ENCODE assay signal across 1 cellular context in the genomic region with DNA sequence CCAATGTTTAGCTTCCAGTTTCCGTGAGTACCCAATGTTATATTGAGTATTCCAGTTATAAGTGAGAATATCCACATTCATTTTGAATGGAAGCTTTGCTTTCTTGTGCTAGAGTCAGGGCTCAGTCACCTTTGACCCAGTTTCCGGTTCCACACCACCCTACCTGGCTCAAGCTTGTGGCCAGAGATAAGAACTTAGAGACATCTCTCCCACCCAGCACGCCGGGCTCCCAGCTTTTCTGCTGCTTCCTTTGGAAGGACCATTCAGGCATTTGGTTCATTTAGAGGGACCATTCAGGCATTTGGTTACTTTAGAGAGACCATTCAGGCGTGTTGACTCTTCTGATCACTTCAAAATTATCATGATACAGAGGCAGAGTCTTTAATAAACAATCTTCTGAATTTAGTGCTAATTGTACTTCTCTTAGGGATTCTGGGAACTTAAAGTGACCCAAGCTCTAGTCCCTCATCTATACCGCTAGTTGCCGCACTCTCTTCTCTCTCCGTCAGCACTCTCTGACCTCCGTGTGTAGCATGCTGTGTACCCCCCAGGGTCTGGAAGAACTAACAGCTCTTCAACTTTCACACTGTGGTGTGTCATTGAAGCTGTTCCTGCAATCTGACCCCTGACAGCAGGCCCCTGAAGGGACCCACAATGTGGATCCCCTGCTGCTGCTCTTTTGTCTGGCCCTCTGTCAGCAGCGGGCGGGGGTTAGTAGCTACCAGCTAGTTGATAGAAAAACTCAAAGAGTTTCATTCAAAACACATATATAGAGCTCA.
TF ChIP-seq lines count a peak whose summit lies in the region.

No MANE protein-coding gene starts in this region.

TF ChIP-seq in GM23338, 12 proteins besides CTCF, POLR2A, EP300 and RAD21 (continued from another document):
- TF ChIP-seq, protein P1, sequence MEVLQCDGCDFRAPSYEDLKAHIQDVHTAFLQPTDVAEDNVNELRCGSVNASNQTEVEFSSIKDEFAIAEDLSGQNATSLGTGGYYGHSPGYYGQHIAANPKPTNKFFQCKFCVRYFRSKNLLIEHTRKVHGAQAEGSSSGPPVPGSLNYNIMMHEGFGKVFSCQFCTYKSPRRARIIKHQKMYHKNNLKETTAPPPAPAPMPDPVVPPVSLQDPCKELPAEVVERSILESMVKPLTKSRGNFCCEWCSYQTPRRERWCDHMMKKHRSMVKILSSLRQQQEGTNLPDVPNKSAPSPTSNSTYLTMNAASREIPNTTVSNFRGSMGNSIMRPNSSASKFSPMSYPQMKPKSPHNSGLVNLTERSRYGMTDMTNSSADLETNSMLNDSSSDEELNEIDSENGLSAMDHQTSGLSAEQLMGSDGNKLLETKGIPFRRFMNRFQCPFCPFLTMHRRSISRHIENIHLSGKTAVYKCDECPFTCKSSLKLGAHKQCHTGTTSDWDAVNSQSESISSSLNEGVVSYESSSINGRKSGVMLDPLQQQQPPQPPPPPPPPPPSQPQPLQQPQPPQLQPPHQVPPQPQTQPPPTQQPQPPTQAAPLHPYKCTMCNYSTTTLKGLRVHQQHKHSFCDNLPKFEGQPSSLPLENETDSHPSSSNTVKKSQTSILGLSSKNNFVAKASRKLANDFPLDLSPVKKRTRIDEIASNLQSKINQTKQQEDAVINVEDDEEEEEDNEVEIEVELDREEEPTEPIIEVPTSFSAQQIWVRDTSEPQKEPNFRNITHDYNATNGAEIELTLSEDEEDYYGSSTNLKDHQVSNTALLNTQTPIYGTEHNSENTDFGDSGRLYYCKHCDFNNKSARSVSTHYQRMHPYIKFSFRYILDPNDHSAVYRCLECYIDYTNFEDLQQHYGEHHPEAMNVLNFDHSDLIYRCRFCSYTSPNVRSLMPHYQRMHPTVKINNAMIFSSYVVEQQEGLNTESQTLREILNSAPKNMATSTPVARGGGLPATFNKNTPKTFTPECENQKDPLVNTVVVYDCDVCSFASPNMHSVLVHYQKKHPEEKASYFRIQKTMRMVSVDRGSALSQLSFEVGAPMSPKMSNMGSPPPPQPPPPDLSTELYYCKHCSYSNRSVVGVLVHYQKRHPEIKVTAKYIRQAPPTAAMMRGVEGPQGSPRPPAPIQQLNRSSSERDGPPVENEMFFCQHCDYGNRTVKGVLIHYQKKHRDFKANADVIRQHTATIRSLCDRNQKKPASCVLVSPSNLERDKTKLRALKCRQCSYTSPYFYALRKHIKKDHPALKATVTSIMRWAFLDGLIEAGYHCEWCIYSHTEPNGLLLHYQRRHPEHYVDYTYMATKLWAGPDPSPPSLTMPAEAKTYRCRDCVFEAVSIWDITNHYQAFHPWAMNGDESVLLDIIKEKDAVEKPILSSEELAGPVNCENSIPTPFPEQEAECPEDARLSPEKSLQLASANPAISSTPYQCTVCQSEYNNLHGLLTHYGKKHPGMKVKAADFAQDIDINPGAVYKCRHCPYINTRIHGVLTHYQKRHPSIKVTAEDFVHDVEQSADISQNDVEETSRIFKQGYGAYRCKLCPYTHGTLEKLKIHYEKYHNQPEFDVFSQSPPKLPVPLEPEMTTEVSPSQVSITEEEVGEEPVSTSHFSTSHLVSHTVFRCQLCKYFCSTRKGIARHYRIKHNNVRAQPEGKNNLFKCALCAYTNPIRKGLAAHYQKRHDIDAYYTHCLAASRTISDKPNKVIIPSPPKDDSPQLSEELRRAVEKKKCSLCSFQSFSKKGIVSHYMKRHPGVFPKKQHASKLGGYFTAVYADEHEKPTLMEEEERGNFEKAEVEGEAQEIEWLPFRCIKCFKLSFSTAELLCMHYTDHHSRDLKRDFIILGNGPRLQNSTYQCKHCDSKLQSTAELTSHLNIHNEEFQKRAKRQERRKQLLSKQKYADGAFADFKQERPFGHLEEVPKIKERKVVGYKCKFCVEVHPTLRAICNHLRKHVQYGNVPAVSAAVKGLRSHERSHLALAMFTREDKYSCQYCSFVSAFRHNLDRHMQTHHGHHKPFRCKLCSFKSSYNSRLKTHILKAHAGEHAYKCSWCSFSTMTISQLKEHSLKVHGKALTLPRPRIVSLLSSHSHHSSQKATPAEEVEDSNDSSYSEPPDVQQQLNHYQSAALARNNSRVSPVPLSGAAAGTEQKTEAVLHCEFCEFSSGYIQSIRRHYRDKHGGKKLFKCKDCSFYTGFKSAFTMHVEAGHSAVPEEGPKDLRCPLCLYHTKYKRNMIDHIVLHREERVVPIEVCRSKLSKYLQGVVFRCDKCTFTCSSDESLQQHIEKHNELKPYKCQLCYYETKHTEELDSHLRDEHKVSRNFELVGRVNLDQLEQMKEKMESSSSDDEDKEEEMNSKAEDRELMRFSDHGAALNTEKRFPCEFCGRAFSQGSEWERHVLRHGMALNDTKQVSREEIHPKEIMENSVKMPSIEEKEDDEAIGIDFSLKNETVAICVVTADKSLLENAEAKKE (CRISPR knock-in tag; IDR thresholded peaks at IDR 0.05), result peak; percentile 72
- TF ChIP-seq, protein P2, sequence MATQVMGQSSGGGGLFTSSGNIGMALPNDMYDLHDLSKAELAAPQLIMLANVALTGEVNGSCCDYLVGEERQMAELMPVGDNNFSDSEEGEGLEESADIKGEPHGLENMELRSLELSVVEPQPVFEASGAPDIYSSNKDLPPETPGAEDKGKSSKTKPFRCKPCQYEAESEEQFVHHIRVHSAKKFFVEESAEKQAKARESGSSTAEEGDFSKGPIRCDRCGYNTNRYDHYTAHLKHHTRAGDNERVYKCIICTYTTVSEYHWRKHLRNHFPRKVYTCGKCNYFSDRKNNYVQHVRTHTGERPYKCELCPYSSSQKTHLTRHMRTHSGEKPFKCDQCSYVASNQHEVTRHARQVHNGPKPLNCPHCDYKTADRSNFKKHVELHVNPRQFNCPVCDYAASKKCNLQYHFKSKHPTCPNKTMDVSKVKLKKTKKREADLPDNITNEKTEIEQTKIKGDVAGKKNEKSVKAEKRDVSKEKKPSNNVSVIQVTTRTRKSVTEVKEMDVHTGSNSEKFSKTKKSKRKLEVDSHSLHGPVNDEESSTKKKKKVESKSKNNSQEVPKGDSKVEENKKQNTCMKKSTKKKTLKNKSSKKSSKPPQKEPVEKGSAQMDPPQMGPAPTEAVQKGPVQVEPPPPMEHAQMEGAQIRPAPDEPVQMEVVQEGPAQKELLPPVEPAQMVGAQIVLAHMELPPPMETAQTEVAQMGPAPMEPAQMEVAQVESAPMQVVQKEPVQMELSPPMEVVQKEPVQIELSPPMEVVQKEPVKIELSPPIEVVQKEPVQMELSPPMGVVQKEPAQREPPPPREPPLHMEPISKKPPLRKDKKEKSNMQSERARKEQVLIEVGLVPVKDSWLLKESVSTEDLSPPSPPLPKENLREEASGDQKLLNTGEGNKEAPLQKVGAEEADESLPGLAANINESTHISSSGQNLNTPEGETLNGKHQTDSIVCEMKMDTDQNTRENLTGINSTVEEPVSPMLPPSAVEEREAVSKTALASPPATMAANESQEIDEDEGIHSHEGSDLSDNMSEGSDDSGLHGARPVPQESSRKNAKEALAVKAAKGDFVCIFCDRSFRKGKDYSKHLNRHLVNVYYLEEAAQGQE (IDR thresholded peaks at IDR 0.05; ENCODE audit: unreplicated experiment), result no peak
